ENCODE assay signal across 14 cellular contexts in the genomic region with DNA sequence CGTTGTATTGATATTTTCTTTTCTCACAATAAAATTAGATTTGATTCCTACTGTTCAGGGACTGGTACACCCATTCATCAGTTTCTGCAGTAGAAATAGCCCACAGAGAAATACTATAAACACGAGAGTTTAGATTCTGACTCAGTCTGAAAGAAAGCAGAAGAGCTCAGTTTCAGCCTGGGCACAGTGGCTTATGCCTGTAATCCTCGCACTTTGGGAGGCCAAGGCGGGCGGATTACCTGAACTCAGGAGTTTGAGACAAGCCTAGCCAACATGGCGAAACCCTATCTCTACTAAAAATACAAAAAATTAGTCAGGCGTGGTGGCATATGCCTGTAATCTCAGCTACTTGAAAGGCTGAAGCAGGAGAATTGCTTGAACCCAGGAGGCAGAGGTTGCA. TPM values are rescaled to one million over a fixed set of nuclear protein-coding genes. Genes with fewer than 3 reads are reported as not detected.
DNase-seq lines count a peak whose midpoint lies in the region; ATAC-seq and TF ChIP-seq lines count a peak whose summit lies in the region.
"Had no signal": no experiment of that assay in that cellular context is flagged by ENCODE, and none has a peak within 500 bp of the region (broad histone marks: within the 10 kb centered on the region; RNA-seq: fewer than 3 reads in every experiment).

No MANE protein-coding gene starts in this region.

- no peaks in the 10 kb centered on the region for H4K20me1 ChIP-seq in smooth muscle cell (ENCODE audit: low read depth)

- H3K4me1 ChIP-seq in smooth muscle cell (ENCODE audit: low read depth): no peaks in the 10 kb centered on the region
- H3K4me1 ChIP-seq: right lobe of liver had no signal

- no peak overlapping the region for H3K4me2 ChIP-seq in smooth muscle cell

- 85% methylated on average over 7 of the region's 7 CpGs for WGBS in smooth muscle cell (ENCODE audit: low lambda C conversion rate)

- H3K27me3 Mint-ChIP-seq in central memory CD8-positive, alpha-beta T cell: no peaks in the 10 kb centered on the region

- H3K9ac ChIP-seq in smooth muscle cell (ENCODE audit: low read depth): no peak overlapping the region

- no peak overlapping the region for H3K27ac ChIP-seq in smooth muscle cell (ENCODE audit: low read depth)
- H3K27ac ChIP-seq: right lobe of liver had no signal

- peak; percentile 93 for ATAC-seq in GM18498 (IDR thresholded peaks at IDR 0.05; ENCODE audit: unreplicated experiment)
- ATAC-seq in GM21381 (IDR thresholded peaks at IDR 0.05; ENCODE audit: unreplicated experiment): peak; percentile 80
- peak; percentile 93 for ATAC-seq in HG03432 (IDR thresholded peaks at IDR 0.05; ENCODE audit: unreplicated experiment)
- no peak for ATAC-seq in central memory CD8-positive, alpha-beta T cell (replicated peaks; ENCODE audit: extremely low read depth, poor library complexity, severe bottlenecking)
- ATAC-seq: right lobe of liver had no signal

- H3K9me3 ChIP-seq in smooth muscle cell (replicated peaks; ENCODE audit: low read depth): no peaks in the 10 kb centered on the region
- H3K9me3 ChIP-seq: right lobe of liver had no signal

- peaks cover 17% of the 10 kb centered on the region for H3K27me3 ChIP-seq in smooth muscle cell (ENCODE audit: low read depth)
- H3K27me3 ChIP-seq: right lobe of liver had no signal

- no peak for DNase-seq in central memory CD8-positive, alpha-beta T cell (ENCODE audit: low spot score in 2 of 2)
- DNase-seq in HuH-7 (ENCODE audit: low spot score): no peak
- DNase-seq in AG08395 (ENCODE audit: low spot score): no peak
- DNase-seq in NCI-H2171 (lab: John Stamatoyannopoulos, UW): no peak
- no peak for DNase-seq in smooth muscle cell (lab: John Stamatoyannopoulos, UW; ENCODE audit: unreplicated experiment)
- DNase-seq: cortex of kidney, glutamatergic neuron, Kasumi-1, NCI-H510A treated with DMSO at 0.1 percent for 48 hours, right lobe of liver had no signal

- peaks cover 81% of the 10 kb centered on the region for H3K4me1 Mint-ChIP-seq in central memory CD8-positive, alpha-beta T cell

- no peak for TF ChIP-seq CTCF in smooth muscle cell (IDR thresholded peaks at IDR 0.05; ENCODE audit: borderline replicate concordance, insufficient read depth, poor library complexity, severe bottlenecking)

- H3K4me3 Mint-ChIP-seq in central memory CD8-positive, alpha-beta T cell: peak overlapping the region; percentile 85

- no peak overlapping the region for H3K4me3 ChIP-seq in smooth muscle cell
- H3K4me3 ChIP-seq: right lobe of liver had no signal

- H3K27ac Mint-ChIP-seq in central memory CD8-positive, alpha-beta T cell (ENCODE audit: low read depth): peak overlapping the region; percentile 93

- no peaks in the 10 kb centered on the region for H3K79me2 ChIP-seq in smooth muscle cell (ENCODE audit: low read depth)

- H3K36me3 ChIP-seq in smooth muscle cell (ENCODE audit: low read depth): no peaks in the 10 kb centered on the region
- H3K36me3 ChIP-seq: right lobe of liver had no signal

- no peaks in the 10 kb centered on the region for H3F3A ChIP-seq in smooth muscle cell (ENCODE audit: low read depth)

- H2AFZ ChIP-seq in smooth muscle cell (ENCODE audit: low read depth): no peak overlapping the region

- H3K9me3 Mint-ChIP-seq in central memory CD8-positive, alpha-beta T cell: no peaks in the 10 kb centered on the region

- H3K36me3 Mint-ChIP-seq in central memory CD8-positive, alpha-beta T cell (ENCODE audit: insufficient read depth): peaks cover 69% of the 10 kb centered on the region

RNA-seq across cellular contexts. Expression of a gene that starts 8.6 kb away (rescaled TPM):
- total RNA-seq in smooth muscle cell: 1.7 and 1.8 TPM in 2 replicates
- polyA plus RNA-seq in smooth muscle cell: 0.97 TPM in 1 of 2 replicates, not detected in the other

RNA-seq across cellular contexts. Expression of a gene that starts 23.2 kb away (rescaled TPM):
- total RNA-seq in smooth muscle cell: not detected in 2 replicates
- polyA plus RNA-seq in smooth muscle cell: not detected in 2 replicates
- total RNA-seq: mesenteric fat pad, right lobe of liver had no signal

RNA-seq across cellular contexts. Expression of a gene that starts 46.6 kb away (rescaled TPM):
- 9.3 and 12.2 TPM in 2 replicates for total RNA-seq in smooth muscle cell
- polyA plus RNA-seq in smooth muscle cell: 12.7 and 13.5 TPM in 2 replicates
